25 cellular contexts compared by ENCODE assay signal in the genomic region with DNA sequence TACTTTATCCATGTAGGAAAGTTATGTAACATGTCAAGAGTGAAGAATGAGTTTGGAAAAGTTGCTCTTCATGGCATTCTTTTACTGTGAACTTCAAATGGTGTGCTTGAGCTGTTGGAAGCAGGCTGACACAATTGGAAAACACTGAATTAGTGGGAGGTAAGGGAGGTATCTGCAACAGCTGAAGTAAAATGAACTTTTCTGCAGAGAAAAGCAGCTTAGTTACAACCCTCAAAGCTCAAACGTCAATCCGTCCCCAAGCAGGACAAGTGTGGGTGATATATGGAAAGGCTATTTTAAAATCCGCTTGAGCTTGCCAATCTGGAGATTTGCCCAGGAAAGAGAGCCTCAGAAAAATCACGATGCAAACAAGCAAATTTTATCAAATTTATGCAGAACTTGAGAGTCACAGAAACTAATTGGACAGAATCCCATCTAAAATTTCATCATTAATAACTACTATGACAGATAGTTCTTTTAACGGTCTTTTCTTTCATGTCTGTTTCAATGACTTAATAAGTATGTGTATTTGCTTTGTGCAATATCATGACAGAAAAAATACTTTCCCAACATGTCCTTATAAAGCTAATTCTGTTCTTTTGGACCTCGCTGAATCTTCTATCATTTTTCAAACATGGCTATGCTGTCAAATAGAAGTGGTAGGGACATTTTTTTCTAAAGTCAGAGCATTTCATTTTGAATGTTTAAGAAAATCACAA.
DNase-seq lines count a peak whose midpoint lies in the region; ATAC-seq and TF ChIP-seq lines count a peak whose summit lies in the region.
"Had no signal": no experiment of that assay in that cellular context is flagged by ENCODE, and none has a peak within 500 bp of the region (broad histone marks: within the 10 kb centered on the region; RNA-seq: fewer than 3 reads in every experiment).

No MANE protein-coding gene starts in this region.

- H3K27ac ChIP-seq in epithelial cell of prostate (peak overlapping the region; percentile 77), stomach smooth muscle (ENCODE audit: low read length) (no peak overlapping the region)
- H3K27ac ChIP-seq: ascending aorta, gastrocnemius medialis, GM23248, HL-60, KMS-11, ovary, PC-9, right atrium auricular region, upper lobe of left lung had no signal

- H3K36me3 ChIP-seq in stomach smooth muscle (ENCODE audit: control insufficient read depth in 2 of 2, insufficient read depth in 2 of 2, low read length in 2 of 2): no peaks in the 10 kb centered on the region
- H3K36me3 ChIP-seq: ascending aorta, gastrocnemius medialis, ovary, right atrium auricular region, upper lobe of left lung had no signal

- ATAC-seq in stimulated activated naive CD8-positive, alpha-beta T cell treated with anti-CD3 and anti-CD28 coated beads, Interleukin-15, Interleukin-2, amounts not matched to agents 100 U/mL and 50 U/mL, for 24 hours: no peak
- no peak for ATAC-seq in HG03159 (IDR thresholded peaks at IDR 0.05; ENCODE audit: unreplicated experiment)
- ATAC-seq: activated CD4-positive, alpha-beta T cell treated with anti-CD3 and anti-CD28 coated beads for 36 hours; activated CD8-positive, alpha-beta T cell treated with anti-CD3 and anti-CD28 coated beads, Interleukin-2, amount 10 ng/mL, durations not matched to agents 7 days and 5 days; gastrocnemius medialis; natural killer cell treated with Interleukin-12 subunit alpha and Interleukin-12 subunit beta and Interleukin-15 and Interleukin-18, amount 100 ng/mL, for 72 hours had no signal

- no peaks in the 10 kb centered on the region for H3K27me3 ChIP-seq in stomach smooth muscle (ENCODE audit: control insufficient read depth in 1 of 2, insufficient read depth in 2 of 2, low read length in 2 of 2)
- H3K27me3 ChIP-seq: ascending aorta, gastrocnemius medialis, ovary, right atrium auricular region, upper lobe of left lung had no signal

- peaks cover 2% of the 10 kb centered on the region for H3K4me1 ChIP-seq in stomach smooth muscle (ENCODE audit: control insufficient read depth, insufficient read depth, low read length)
- H3K4me1 ChIP-seq: ascending aorta, gastrocnemius medialis, right atrium auricular region, upper lobe of left lung had no signal

- no peak overlapping the region for H3K9ac ChIP-seq in stomach smooth muscle (ENCODE audit: low read length in 2 of 2)
- H3K9ac ChIP-seq: GM23248, KMS-11 had no signal

- TF ChIP-seq POLR2A in lower leg skin (IDR thresholded peaks at IDR 0.05): no peak

- H3K9me3 ChIP-seq in stomach smooth muscle (ENCODE audit: control insufficient read depth in 2 of 2, low read length in 2 of 2): no peaks in the 10 kb centered on the region
- H3K9me3 ChIP-seq: ascending aorta, gastrocnemius medialis, ovary, right atrium auricular region, upper lobe of left lung had no signal

- DNase-seq in NCI-H446 (lab: John Stamatoyannopoulos, UW): peak; percentile 66 to 80
- no peak for DNase-seq in epithelial cell of prostate (ENCODE audit: low read depth, low spot score)
- peak; percentile 14 for DNase-seq in inferior parietal cortex (ENCODE audit: extremely low spot score)
- no peak for DNase-seq in lower leg skin (ENCODE audit: low spot score in 2 of 2)
- DNase-seq in stimulated activated naive CD8-positive, alpha-beta T cell treated with anti-CD3 and anti-CD28 coated beads, Interleukin-15, Interleukin-2, amounts not matched to agents 100 U/mL and 50 U/mL, for 24 hours: no peak
- DNase-seq: activated CD4-positive, alpha-beta T cell treated with anti-CD3 and anti-CD28 coated beads for 36 hours; activated CD8-positive, alpha-beta T cell treated with anti-CD3 and anti-CD28 coated beads, Interleukin-2, amount 10 ng/mL, durations not matched to agents 7 days and 5 days; DND-41; gastrocnemius medialis; HFFc6; NCI-H146; NCI-H2107; ovary; PC-9; SHP77; stimulated activated CD4-positive, alpha-beta T cell treated with anti-CD3 and anti-CD28 coated beads, Interleukin-2, amount 100 ng/mL, for 24 hours; upper lobe of left lung had no signal

- H3K4me3 ChIP-seq in stomach smooth muscle (ENCODE audit: low read length in 2 of 2) (peak overlapping the region; percentile 41 to 58), lower leg skin (ENCODE audit: low read depth, poor library complexity, severe bottlenecking) (no peak overlapping the region)
- H3K4me3 ChIP-seq: ascending aorta, gastrocnemius medialis, GM23248, ovary, PC-9, right atrium auricular region, upper lobe of left lung had no signal

- intact Hi-C loops in lower leg skin (cut with DNase I; ENCODE audit: low total_unique reads): no loop called here

- 20 to 27% methylated on average over 6 of the region's 6 CpGs for WGBS in lower leg skin, 2 donors

- TF ChIP-seq CTCF in lower leg skin (IDR thresholded peaks at IDR 0.05): no peak

Comparison
In these comparisons a context has a peak if more than half of its experiments do, and no peak if none do; other contexts are left out.
1. DNase-seq: peak in NCI-H446 (2 of 2) and inferior parietal cortex (single experiment); none in epithelial cell of prostate (single experiment), lower leg skin (0 of 2) and stimulated activated naive CD8-positive, alpha-beta T cell treated with anti-CD3 and anti-CD28 coated beads, Interleukin-15, Interleukin-2, amounts not matched to agents 100 U/mL and 50 U/mL, for 24 hours (single experiment).